In genomic region chrX:40154853-40155616, GRCh38 we compare ENCODE assay signal across 8 cellular contexts. TPM values are rescaled to one million over a fixed set of nuclear protein-coding genes. Genes with fewer than 3 reads are reported as not detected.
A peak's percentile ranks its signal among the peaks of the same experiment; 100 is the strongest.
DNase-seq lines count a peak whose midpoint lies in the region; ATAC-seq, FAIRE-seq and TF ChIP-seq lines count a peak whose summit lies in the region.

No MANE protein-coding gene starts in this region.

- H3K27ac Mint-ChIP-seq in stimulated activated naive CD8-positive, alpha-beta T cell treated with anti-CD3 and anti-CD28 coated beads, Interleukin-15, Interleukin-2, amounts not matched to agents 100 ng/mL and 50 ng/mL, for 24 hours = peak overlapping the region; percentile 67

- H3K36me3 Mint-ChIP-seq in stimulated activated naive CD8-positive, alpha-beta T cell treated with anti-CD3 and anti-CD28 coated beads, Interleukin-15, Interleukin-2, amounts not matched to agents 100 ng/mL and 50 ng/mL, for 24 hours (ENCODE audit: low read depth) = no peaks in the 10 kb centered on the region

- no peaks in the 10 kb centered on the region for H3K27me3 Mint-ChIP-seq in stimulated activated naive CD8-positive, alpha-beta T cell treated with anti-CD3 and anti-CD28 coated beads, Interleukin-15, Interleukin-2, amounts not matched to agents 100 ng/mL and 50 ng/mL, for 24 hours

- DNase-seq in stimulated activated naive CD8-positive, alpha-beta T cell treated with anti-CD3 and anti-CD28 coated beads, Interleukin-15, Interleukin-2, amounts not matched to agents 100 U/mL and 50 U/mL, for 24 hours = no peak
- DNase-seq in NOMO-1 treated with DMSO at 0.1 percent for 48 hours (lab: John Stamatoyannopoulos, UW; ENCODE audit: unreplicated experiment) = peak; percentile 81
- DNase-seq in ascending aorta (ENCODE audit: low spot score in 2 of 2) = peak in 1 of 2 donors; percentile 81
- DNase-seq in H54 (ENCODE audit: insufficient read length, low spot score) = no peak

- peak overlapping the region; percentile 78 for H3K4me3 Mint-ChIP-seq in stimulated activated naive CD8-positive, alpha-beta T cell treated with anti-CD3 and anti-CD28 coated beads, Interleukin-15, Interleukin-2, amounts not matched to agents 100 ng/mL and 50 ng/mL, for 24 hours

- H3K9ac ChIP-seq in iPS-15b (ENCODE audit: low read depth, low read length) = peak overlapping the region; percentile 47

- no peaks in the 10 kb centered on the region for H3K9me3 ChIP-seq in ascending aorta
- H3K9me3 ChIP-seq in iPS-15b (ENCODE audit: control insufficient read depth, insufficient read depth, low read length) = no peaks in the 10 kb centered on the region

- H3K4me1 ChIP-seq in ascending aorta (peaks cover 9 to 10% of the 10 kb centered on the region in 2 donors), iPS-15b (ENCODE audit: control insufficient read depth, insufficient read depth, low read length) (peaks cover 24% of the 10 kb centered on the region)

- peaks cover 8% of the 10 kb centered on the region for H3K27me3 ChIP-seq in ascending aorta
- H3K27me3 ChIP-seq in iPS-15b (ENCODE audit: control insufficient read depth, insufficient read depth, low read length) = peaks cover 20% of the 10 kb centered on the region

- H3K27ac ChIP-seq in ascending aorta = peak overlapping the region; percentile 46 to 59
- H3K27ac ChIP-seq in skin epidermis = peak overlapping the region in 12 of 21 experiments; percentile 18 to 72 (median 48)

- H3K4me3 ChIP-seq in ascending aorta (peak overlapping the region; percentile 56 to 62), iPS-15b (ENCODE audit: low read depth, low read length) (peak overlapping the region; percentile 63), skin epidermis (peak overlapping the region; percentile 29 to 45 (median 38))

- H3K4me1 Mint-ChIP-seq in stimulated activated naive CD8-positive, alpha-beta T cell treated with anti-CD3 and anti-CD28 coated beads, Interleukin-15, Interleukin-2, amounts not matched to agents 100 ng/mL and 50 ng/mL, for 24 hours (ENCODE audit: low read depth) = peaks cover 28% of the 10 kb centered on the region

- no peak for FAIRE-seq in H54 (lab: Jason Lieb, UNC)

- H3K9me3 Mint-ChIP-seq in stimulated activated naive CD8-positive, alpha-beta T cell treated with anti-CD3 and anti-CD28 coated beads, Interleukin-15, Interleukin-2, amounts not matched to agents 100 ng/mL and 50 ng/mL, for 24 hours = no peaks in the 10 kb centered on the region

- no peak for TF ChIP-seq POLR2A in H54 (IDR thresholded peaks at IDR 0.05; ENCODE audit: low read depth, low read length)

- intact Hi-C loops in ascending aorta (cut with DNase I) = loop anchor here (2.0 to 5.0 kb wide), 5 partner anchors 20 to 423 kb away; no protein-coding TSS in a partner anchor

- no peak for TF ChIP-seq CTCF in ascending aorta (IDR thresholded peaks at IDR 0.05)

- H3K36me3 ChIP-seq in ascending aorta (no peaks in the 10 kb centered on the region), iPS-15b (ENCODE audit: control insufficient read depth, insufficient read depth, low read length) (no peaks in the 10 kb centered on the region)

- no peak for ATAC-seq in stimulated activated naive CD8-positive, alpha-beta T cell treated with anti-CD3 and anti-CD28 coated beads, Interleukin-15, Interleukin-2, amounts not matched to agents 100 U/mL and 50 U/mL, for 24 hours
- ATAC-seq in GM18909 (IDR thresholded peaks at IDR 0.05; ENCODE audit: poor library complexity, unreplicated experiment) = no peak

RNA-seq across cellular contexts. Expression of gene BCOR, which starts 57.3 kb away (rescaled TPM):
- 26.7 TPM for total RNA-seq in ascending aorta
